ENCODE assay signal across 27 cellular contexts in the genomic region with DNA sequence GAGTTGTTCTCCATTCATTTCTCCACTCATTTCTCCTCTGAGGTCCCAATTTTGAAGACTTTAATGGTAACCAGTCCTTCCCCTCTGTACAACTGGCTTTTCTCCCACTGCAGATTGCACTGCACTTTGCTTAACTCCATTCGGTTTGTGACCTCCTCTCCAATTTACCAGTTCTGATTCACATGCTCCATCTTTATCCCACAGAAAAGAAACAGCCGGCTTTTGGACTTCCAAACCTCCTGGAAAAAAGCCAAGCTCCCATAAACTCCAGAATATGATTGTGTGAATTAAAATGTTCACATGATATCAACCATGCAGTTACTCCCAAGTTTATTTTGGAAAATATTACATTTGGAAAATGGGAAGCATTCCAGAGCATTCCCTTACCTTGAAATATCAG. TPM values are rescaled to one million over a fixed set of nuclear protein-coding genes. Genes with fewer than 3 reads are reported as not detected.
"Had no signal": no experiment of that assay in that cellular context is flagged by ENCODE, and none has a peak within 500 bp of the region (broad histone marks: within the 10 kb centered on the region; RNA-seq: fewer than 3 reads in every experiment).

No MANE protein-coding gene starts in this region.

- H3K9me3 ChIP-seq: ascending aorta, body of pancreas had no signal

- H3K4me3 ChIP-seq: ascending aorta, body of pancreas had no signal

- H3K27me3 ChIP-seq: ascending aorta, body of pancreas had no signal

- H3K9me3 Mint-ChIP-seq: activated CD4-positive, alpha-beta T cell treated with anti-CD3 and anti-CD28 coated beads, Interleukin-2, amount 10 ng/mL, durations not matched to agents 24 days and 14 days; activated naive CD4-positive, alpha-beta T cell treated with anti-CD3 and anti-CD28 coated beads, Interleukin-2, amount 50 U/mL, for 24 hours; activated T-cell treated with anti-CD3 and anti-CD28 coated beads, Interleukin-2, amount 50 U/mL, for 24 hours; activated T-helper 1 cell treated with anti-CD3 and anti-CD28 coated beads, Interleukin-12 subunit alpha, Interleukin-12 subunit beta, Interleukin-2, Interleukin-4 antibody, amounts not matched to agents 30 ng/mL and 10 ng/mL and 1 ng/mL, durations not matched to agents 14 hours and 24 hours and 36 hours; IgD-negative memory B cell; T-helper 1 cell treated with Interleukin-12 subunit alpha and Interleukin-12 subunit beta and Interleukin-4 antibody, amounts not matched to agents 30 μg/mL and 1 μg/mL, for 36 hours had no signal

- DNase-seq: activated CD4-positive, alpha-beta T cell treated with anti-CD3 and anti-CD28 coated beads, Interleukin-2, amount 10 ng/mL, durations not matched to agents 24 days and 14 days; activated CD4-positive, alpha-beta T cell treated with anti-CD3 and anti-CD28 coated beads, Interleukin-2, amount 50 U/mL, for 48 hours; activated CD4-positive, CD25-positive, alpha-beta regulatory T cell treated with anti-CD3 and anti-CD28 coated beads, Interleukin-2, amount 50 U/mL, for 72 hours; activated CD8-positive, alpha-beta memory T cell treated with anti-CD3 and anti-CD28 coated beads, Interleukin-2, amount 10 ng/mL, durations not matched to agents 7 days and 5 days; activated effector memory CD4-positive, alpha-beta T cell treated with Interleukin-2 at 50 U/mL for 16 hours; activated naive CD4-positive, alpha-beta T cell; activated T-cell treated with anti-CD3 and anti-CD28 coated beads, Interleukin-2, amount 50 U/mL, for 24 hours; amniotic stem cell; body of pancreas; KG1; NCI-H1048; NCI-H146; NCI-H187 treated with DMSO at 0.1 percent for 48 hours; NCI-H2081 treated with DMSO at 0.1 percent for 48 hours; NCI-H2171; NCI-H226; NCI-H526 treated with DMSO at 0.1 percent for 48 hours; NCI-H82; OCI-M1; RPMI8226; SHP77 treated with DMSO at 0.1 percent for 48 hours had no signal

- H3K4me1 ChIP-seq: body of pancreas had no signal

- H3K4me1 Mint-ChIP-seq: activated CD4-positive, alpha-beta T cell treated with anti-CD3 and anti-CD28 coated beads, Interleukin-2, amount 10 ng/mL, durations not matched to agents 24 days and 14 days; activated naive CD4-positive, alpha-beta T cell treated with anti-CD3 and anti-CD28 coated beads, Interleukin-2, amount 50 U/mL, for 24 hours; IgD-negative memory B cell had no signal

- H3K4me3 Mint-ChIP-seq: activated CD4-positive, alpha-beta T cell treated with anti-CD3 and anti-CD28 coated beads, Interleukin-2, amount 10 ng/mL, durations not matched to agents 24 days and 14 days; activated CD8-positive, alpha-beta memory T cell treated with anti-CD3 and anti-CD28 coated beads, Interleukin-2, amount 10 ng/mL, durations not matched to agents 7 days and 5 days; activated naive CD4-positive, alpha-beta T cell treated with anti-CD3 and anti-CD28 coated beads, Interleukin-2, amount 50 U/mL, for 24 hours; activated T-cell treated with anti-CD3 and anti-CD28 coated beads, Interleukin-2, amount 50 U/mL, for 24 hours; activated T-helper 1 cell treated with anti-CD3 and anti-CD28 coated beads, Interleukin-12 subunit alpha, Interleukin-12 subunit beta, Interleukin-2, Interleukin-4 antibody, amounts not matched to agents 30 ng/mL and 10 ng/mL and 1 ng/mL, durations not matched to agents 14 hours and 24 hours and 36 hours; T-helper 1 cell treated with Interleukin-12 subunit alpha and Interleukin-12 subunit beta and Interleukin-4 antibody, amounts not matched to agents 30 μg/mL and 1 μg/mL, for 36 hours had no signal

- ATAC-seq: activated CD8-positive, alpha-beta memory T cell treated with anti-CD3 and anti-CD28 coated beads, Interleukin-2, amount 10 ng/mL, durations not matched to agents 7 days and 5 days; body of pancreas; Panc1 had no signal

- H3K36me3 Mint-ChIP-seq: activated CD8-positive, alpha-beta memory T cell treated with anti-CD3 and anti-CD28 coated beads, Interleukin-2, amount 10 ng/mL, durations not matched to agents 7 days and 5 days; activated naive CD4-positive, alpha-beta T cell treated with anti-CD3 and anti-CD28 coated beads, Interleukin-2, amount 50 U/mL, for 24 hours; IgD-negative memory B cell had no signal

- H3K27ac Mint-ChIP-seq: activated CD4-positive, alpha-beta T cell treated with anti-CD3 and anti-CD28 coated beads, Interleukin-2, amount 10 ng/mL, durations not matched to agents 24 days and 14 days; activated CD8-positive, alpha-beta memory T cell treated with anti-CD3 and anti-CD28 coated beads, Interleukin-2, amount 10 ng/mL, durations not matched to agents 7 days and 5 days; activated naive CD4-positive, alpha-beta T cell treated with anti-CD3 and anti-CD28 coated beads, Interleukin-2, amount 50 U/mL, for 24 hours; activated T-cell treated with anti-CD3 and anti-CD28 coated beads, Interleukin-2, amount 50 U/mL, for 24 hours; activated T-helper 1 cell treated with anti-CD3 and anti-CD28 coated beads, Interleukin-12 subunit alpha, Interleukin-12 subunit beta, Interleukin-2, Interleukin-4 antibody, amounts not matched to agents 30 ng/mL and 10 ng/mL and 1 ng/mL, durations not matched to agents 14 hours and 24 hours and 36 hours; IgD-negative memory B cell; T-helper 1 cell treated with Interleukin-12 subunit alpha and Interleukin-12 subunit beta and Interleukin-4 antibody, amounts not matched to agents 30 μg/mL and 1 μg/mL, for 36 hours had no signal

- H3K27me3 Mint-ChIP-seq: activated CD4-positive, alpha-beta T cell treated with anti-CD3 and anti-CD28 coated beads, Interleukin-2, amount 10 ng/mL, durations not matched to agents 24 days and 14 days; activated CD8-positive, alpha-beta memory T cell treated with anti-CD3 and anti-CD28 coated beads, Interleukin-2, amount 10 ng/mL, durations not matched to agents 7 days and 5 days; activated naive CD4-positive, alpha-beta T cell treated with anti-CD3 and anti-CD28 coated beads, Interleukin-2, amount 50 U/mL, for 24 hours had no signal

- H3K27ac ChIP-seq: body of pancreas had no signal

RNA-seq across cellular contexts. Expression of gene FZD4, which starts 58.7 kb away (rescaled TPM):
- total RNA-seq: activated CD4-positive, alpha-beta T cell treated with anti-CD3 and anti-CD28 coated beads, Interleukin-2, amount 10 ng/mL, durations not matched to agents 24 days and 14 days had no signal
- polyA plus RNA-seq: IgD-negative memory B cell had no signal
